In the genomic region with DNA sequence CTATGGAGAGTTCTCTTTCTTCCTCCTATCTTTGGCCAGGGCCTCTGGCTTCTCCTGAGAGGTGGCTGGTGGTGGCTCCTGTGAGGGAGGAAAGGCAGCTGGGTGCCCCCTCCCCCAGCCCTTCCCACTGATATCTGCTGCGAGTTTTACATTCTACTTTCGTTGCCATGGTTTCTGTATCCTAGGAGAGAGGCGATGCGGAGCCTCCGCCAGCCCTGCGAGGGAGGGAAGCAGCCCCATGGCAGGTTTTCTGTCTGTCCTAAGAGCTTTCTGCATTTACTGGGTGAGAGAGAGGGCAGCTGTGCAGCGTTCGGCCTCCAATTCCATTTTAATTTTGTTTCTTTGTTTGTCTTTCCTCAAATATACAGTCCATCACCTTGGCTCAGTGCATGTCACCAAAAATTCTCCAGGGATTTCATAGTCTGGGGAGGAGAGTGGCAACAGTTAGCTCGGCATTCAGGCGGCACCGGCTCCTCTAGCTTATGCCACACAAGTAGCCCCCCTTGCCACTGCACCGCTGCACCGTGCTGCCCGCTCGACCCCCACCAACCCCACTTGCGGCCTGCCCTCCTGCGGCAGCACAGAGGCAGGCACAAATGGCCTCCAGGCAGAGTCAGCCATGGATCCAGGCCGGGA, we compare ENCODE assay signal across 8 cellular contexts. TPM values are rescaled to one million over a fixed set of nuclear protein-coding genes. Genes with fewer than 3 reads are reported as not detected.
DNase-seq lines count a peak whose midpoint lies in the region; ATAC-seq, FAIRE-seq and TF ChIP-seq lines count a peak whose summit lies in the region.

No MANE protein-coding gene starts in this region.

- no peaks in the 10 kb centered on the region for H3K27me3 Mint-ChIP-seq in stimulated activated naive B cell treated with anti-CD40 and anti-IgM and Interleukin-4, amounts not matched to agents 10 μg/mL and 1 μg/mL and 100 μg/mL, for 72 hours

- TF ChIP-seq CTCF in adrenal gland (IDR thresholded peaks at IDR 0.05) (peak in 2 of 6 experiments; percentile 15 to 26), kidney (IDR thresholded peaks at IDR 0.05; ENCODE audit: borderline replicate concordance, extremely low read depth, insufficient read depth) (no peak)

- H3K9ac ChIP-seq in kidney (ENCODE audit: low read length in 2 of 2), result no peak overlapping the region

- no peak overlapping the region for H3K4me3 ChIP-seq in adrenal gland
- no peak overlapping the region for H3K4me3 ChIP-seq in kidney (ENCODE audit: low read length in 2 of 2)

- peak overlapping the region; percentile 96 for H3K27ac Mint-ChIP-seq in stimulated activated naive B cell treated with anti-CD40 and anti-IgM and Interleukin-4, amounts not matched to agents 10 μg/mL and 1 μg/mL and 100 μg/mL, for 72 hours

- H3K27ac ChIP-seq in adrenal gland, result peak overlapping the region; percentile 73 to 100 (median 97)
- H3K27ac ChIP-seq in kidney (ENCODE audit: low read depth in 2 of 2, low read length in 2 of 2), result peak overlapping the region; percentile 91 to 93

- DNase-seq in NCI-H146 treated with DMSO at 0.1 percent for 48 hours (lab: John Stamatoyannopoulos, UW; ENCODE audit: unreplicated experiment), result peak; percentile 72
- DNase-seq in adrenal gland, result peak; percentile 60 to 89 (median 64)
- peak; percentile 82 for DNase-seq in kidney
- DNase-seq in stimulated activated naive B cell treated with anti-CD40 and anti-IgM and Interleukin-4, amounts not matched to agents 10 μg/mL and 1 μg/mL and 100 μg/mL, for 72 hours, result no peak
- no peak for DNase-seq in stimulated activated CD4-positive, alpha-beta T cell treated with anti-CD3 and anti-CD28 coated beads, Interleukin-15, amount 100 ng/mL, for 24 hours

- peaks cover 34% of the 10 kb centered on the region in 2 donors for H3K36me3 Mint-ChIP-seq in stimulated activated naive B cell treated with anti-CD40 and anti-IgM and Interleukin-4, amounts not matched to agents 10 μg/mL and 1 μg/mL and 100 μg/mL, for 72 hours

- FAIRE-seq in kidney (lab: Jason Lieb, UNC), result no peak

- intact Hi-C loops in adrenal gland (cut with DNase I), result loop anchor here (10.0 kb wide), 2 partner anchors 210 to 380 kb away; no protein-coding TSS in a partner anchor
- intact Hi-C loops in kidney (cut with DNase I), result loop anchor here (10.0 kb wide), 3 partner anchors 60 to 210 kb away; partner anchors contain the start of gene DDIT4

- H3K9me3 Mint-ChIP-seq in stimulated activated naive B cell treated with anti-CD40 and anti-IgM and Interleukin-4, amounts not matched to agents 10 μg/mL and 1 μg/mL and 100 μg/mL, for 72 hours, result no peaks in the 10 kb centered on the region

- 12 to 30% (median 22%) methylated on average over 15 to 18 of the region's 18 CpGs for WGBS in adrenal gland, 4 donors

- H3K36me3 ChIP-seq in adrenal gland (replicated peaks in 1 of 2) (peaks cover 0 to 22% of the 10 kb centered on the region in 2 donors), kidney (ENCODE audit: control insufficient read depth in 1 of 2, insufficient read depth in 2 of 2, low read length in 2 of 2) (peaks cover 6 to 13% of the 10 kb centered on the region in 2 donors)

- peaks cover 60 to 81% of the 10 kb centered on the region in 2 donors for H3K4me1 Mint-ChIP-seq in stimulated activated naive B cell treated with anti-CD40 and anti-IgM and Interleukin-4, amounts not matched to agents 10 μg/mL and 1 μg/mL and 100 μg/mL, for 72 hours

- H3K27me3 ChIP-seq in adrenal gland, result no peaks in the 10 kb centered on the region

- H3K9me3 ChIP-seq in adrenal gland (replicated peaks in 1 of 3) (no peaks in the 10 kb centered on the region), kidney (ENCODE audit: control insufficient read depth in 1 of 2, low read length in 2 of 2) (no peaks in the 10 kb centered on the region)

- peak; percentile 4 for ATAC-seq in GM19455 (IDR thresholded peaks at IDR 0.05; ENCODE audit: unreplicated experiment)
- peak in 1 of 2 donors; percentile 0 for ATAC-seq in stimulated activated naive B cell treated with anti-CD40 and anti-IgM and Interleukin-4, amounts not matched to agents 10 μg/mL and 1 μg/mL and 100 μg/mL, for 72 hours (replicated peaks)
- no peak for ATAC-seq in HG03439 (IDR thresholded peaks at IDR 0.05; ENCODE audit: unreplicated experiment)
- no peak for ATAC-seq in GM18498 (IDR thresholded peaks at IDR 0.05; ENCODE audit: unreplicated experiment)

- peaks cover 59 to 81% of the 10 kb centered on the region in 2 donors for H3K4me1 ChIP-seq in adrenal gland (replicated peaks in 1 of 2)
- H3K4me1 ChIP-seq in kidney (ENCODE audit: control insufficient read depth in 1 of 2, insufficient read depth in 1 of 2, low read depth in 1 of 2, low read length in 2 of 2), result peaks cover 48 to 60% of the 10 kb centered on the region in 2 donors

- peak overlapping the region; percentile 65 to 68 for H3K4me3 Mint-ChIP-seq in stimulated activated naive B cell treated with anti-CD40 and anti-IgM and Interleukin-4, amounts not matched to agents 10 μg/mL and 1 μg/mL and 100 μg/mL, for 72 hours

- no peak for TF ChIP-seq POLR2A in adrenal gland (IDR thresholded peaks at IDR 0.05)

RNA-seq across cellular contexts. Expression of gene DNAJB12, which starts 20.4 kb away (rescaled TPM):
- 10 to 100 TPM; 36.3 to 67.0 (median 49.3) TPM for total RNA-seq in adrenal gland
- polyA plus RNA-seq in adrenal gland, result 10 to 100 TPM; 37.4 to 47.8 (median 37.9) TPM
- 37.7 TPM for total RNA-seq in kidney
- polyA plus RNA-seq in kidney (ENCODE audit: insufficient read depth, low read depth, low replicate concordance), result 32.0 TPM

Comparison
In these comparisons a context has a peak if more than half of its experiments do, and no peak if none do; other contexts are left out.
1. DNase-seq: peak in NCI-H146 treated with DMSO at 0.1 percent for 48 hours (single experiment), adrenal gland (7 of 7) and kidney (single experiment); none in stimulated activated naive B cell treated with anti-CD40 and anti-IgM and Interleukin-4, amounts not matched to agents 10 μg/mL and 1 μg/mL and 100 μg/mL, for 72 hours (single experiment) and stimulated activated CD4-positive, alpha-beta T cell treated with anti-CD3 and anti-CD28 coated beads, Interleukin-15, amount 100 ng/mL, for 24 hours (single experiment).